In the genomic region with DNA sequence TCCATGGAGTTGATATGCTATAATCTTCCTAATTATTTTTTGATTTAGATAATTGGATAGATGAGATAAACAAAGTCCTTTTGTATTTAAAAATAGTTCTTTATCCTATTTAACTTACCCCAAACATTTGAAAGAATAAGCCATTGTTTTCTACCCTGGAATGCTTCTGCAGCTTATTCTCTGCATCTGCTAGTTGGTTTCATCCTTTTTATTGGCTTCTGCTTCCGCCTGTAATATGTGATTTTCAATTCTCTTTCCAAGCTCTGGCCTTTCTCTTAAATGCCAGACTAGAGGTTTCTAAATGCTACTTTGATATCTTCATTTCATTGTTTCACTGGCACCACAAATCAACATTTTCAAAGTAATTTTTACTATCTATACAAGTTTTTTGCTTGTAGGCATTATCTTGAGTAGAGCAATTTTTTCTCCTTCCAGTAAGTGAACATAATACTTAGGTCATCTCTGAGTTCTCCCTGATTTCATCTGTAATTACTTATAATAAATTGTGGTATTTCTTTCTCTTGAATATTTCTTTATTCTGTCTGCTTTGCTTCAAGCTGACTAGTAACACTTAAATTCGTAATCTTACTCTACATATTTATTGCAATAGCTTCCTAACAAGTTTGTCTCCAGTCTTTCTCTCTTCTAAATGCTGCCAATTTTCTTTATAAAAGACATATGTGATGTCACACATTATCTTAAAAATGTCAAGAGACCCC, we compare ENCODE assay signal across 15 cellular contexts.
"Had no signal": no experiment of that assay in that cellular context is flagged by ENCODE, and none has a peak within 500 bp of the region (broad histone marks: within the 10 kb centered on the region; RNA-seq: fewer than 3 reads in every experiment).

No MANE protein-coding gene starts in this region.

- H3K36me3 Mint-ChIP-seq: activated naive CD8-positive, alpha-beta T cell treated with anti-CD3 and anti-CD28 coated beads for 36 hours; brain had no signal

- H3K4me1 Mint-ChIP-seq: activated CD4-positive, alpha-beta T cell treated with anti-CD3 and anti-CD28 coated beads, Interleukin-2, amount 10 ng/mL, durations not matched to agents 7 days and 5 days; activated naive CD8-positive, alpha-beta T cell treated with anti-CD3 and anti-CD28 coated beads for 36 hours; central memory CD8-positive, alpha-beta T cell; nephron progenitor cell; stimulated activated naive CD8-positive, alpha-beta T cell treated with anti-CD3 and anti-CD28 coated beads, Interleukin-15, amount 100 ng/mL, for 72 hours had no signal

- H3K4me3 Mint-ChIP-seq: activated CD4-positive, alpha-beta T cell treated with anti-CD3 and anti-CD28 coated beads, Interleukin-2, amount 10 ng/mL, durations not matched to agents 7 days and 5 days; activated naive CD8-positive, alpha-beta T cell treated with anti-CD3 and anti-CD28 coated beads for 36 hours; activated T-helper 1 cell treated with anti-CD3 and anti-CD28 coated beads, Interleukin-12 subunit alpha, Interleukin-12 subunit beta, Interleukin-2, Interleukin-4 antibody, amounts not matched to agents 30 ng/mL and 10 ng/mL and 1 ng/mL, durations not matched to agents 14 hours and 24 hours and 36 hours; brain; central memory CD8-positive, alpha-beta T cell; nephron progenitor cell; stimulated activated naive CD8-positive, alpha-beta T cell treated with anti-CD3 and anti-CD28 coated beads, Interleukin-15, amount 100 ng/mL, for 72 hours had no signal

- DNase-seq: activated CD4-positive, alpha-beta T cell treated with anti-CD3 and anti-CD28 coated beads, Interleukin-2, amount 10 ng/mL, durations not matched to agents 7 days and 5 days; activated naive CD8-positive, alpha-beta T cell treated with anti-CD3 and anti-CD28 coated beads for 36 hours; effector memory CD4-positive, alpha-beta T cell; kidney glomerular epithelial cell; mesendoderm; nephron progenitor cell; spleen; stimulated activated naive CD8-positive, alpha-beta T cell treated with anti-CD3 and anti-CD28 coated beads, Interleukin-15, amount 100 ng/mL, for 72 hours; upper lobe of right lung had no signal

- H3K27ac Mint-ChIP-seq: activated CD4-positive, alpha-beta T cell treated with anti-CD3 and anti-CD28 coated beads, Interleukin-2, amount 10 ng/mL, durations not matched to agents 7 days and 5 days; activated naive CD8-positive, alpha-beta T cell treated with anti-CD3 and anti-CD28 coated beads for 36 hours; activated T-helper 1 cell treated with anti-CD3 and anti-CD28 coated beads, Interleukin-12 subunit alpha, Interleukin-12 subunit beta, Interleukin-2, Interleukin-4 antibody, amounts not matched to agents 30 ng/mL and 10 ng/mL and 1 ng/mL, durations not matched to agents 14 hours and 24 hours and 36 hours; nephron progenitor cell; stimulated activated naive CD8-positive, alpha-beta T cell treated with anti-CD3 and anti-CD28 coated beads, Interleukin-15, amount 100 ng/mL, for 72 hours had no signal

- H3K9me3 ChIP-seq: thoracic aorta, upper lobe of right lung had no signal

- ATAC-seq: sciatic nerve; stimulated activated naive CD8-positive, alpha-beta T cell treated with anti-CD3 and anti-CD28 coated beads, Interleukin-15, amount 100 ng/mL, for 72 hours; upper lobe of right lung had no signal

- H3K4me3 ChIP-seq: coronary artery, spleen, thoracic aorta, upper lobe of right lung had no signal

- H3K27ac ChIP-seq: coronary artery, spleen, thoracic aorta, upper lobe of right lung had no signal

- H3K27me3 Mint-ChIP-seq: activated CD4-positive, alpha-beta T cell treated with anti-CD3 and anti-CD28 coated beads, Interleukin-2, amount 10 ng/mL, durations not matched to agents 7 days and 5 days; activated naive CD8-positive, alpha-beta T cell treated with anti-CD3 and anti-CD28 coated beads for 36 hours; brain; central memory CD8-positive, alpha-beta T cell; stimulated activated naive CD8-positive, alpha-beta T cell treated with anti-CD3 and anti-CD28 coated beads, Interleukin-15, amount 100 ng/mL, for 72 hours had no signal

- H3K27me3 ChIP-seq: spleen, upper lobe of right lung had no signal

- H3K4me1 ChIP-seq: spleen, upper lobe of right lung had no signal

- H3K9me3 Mint-ChIP-seq: activated CD4-positive, alpha-beta T cell treated with anti-CD3 and anti-CD28 coated beads, Interleukin-2, amount 10 ng/mL, durations not matched to agents 7 days and 5 days; activated T-helper 1 cell treated with anti-CD3 and anti-CD28 coated beads, Interleukin-12 subunit alpha, Interleukin-12 subunit beta, Interleukin-2, Interleukin-4 antibody, amounts not matched to agents 30 ng/mL and 10 ng/mL and 1 ng/mL, durations not matched to agents 14 hours and 24 hours and 36 hours; stimulated activated naive CD8-positive, alpha-beta T cell treated with anti-CD3 and anti-CD28 coated beads, Interleukin-15, amount 100 ng/mL, for 72 hours had no signal

- H3K36me3 ChIP-seq: spleen, thoracic aorta, upper lobe of right lung had no signal
